8 cellular contexts compared by ENCODE assay signal in genomic region chr6:44064089-44064947, GRCh38.
DNase-seq lines count a peak whose midpoint lies in the region; ATAC-seq lines count a peak whose summit lies in the region.

No MANE protein-coding gene starts in this region.

- ATAC-seq in HG03139 (IDR thresholded peaks at IDR 0.05; ENCODE audit: unreplicated experiment): no peak

- intact Hi-C loops in dendritic cell treated with granulocyte-macrophage colony-stimulating factor and Interleukin-4, amounts not matched to agents 40 ng/mL and 50 ng/mL, for 4 days (cut with micrococcal nuclease): no loop called here

- H3K27ac Mint-ChIP-seq in dendritic cell treated with granulocyte-macrophage colony-stimulating factor and Interleukin-4, amounts not matched to agents 40 ng/mL and 50 ng/mL, for 4 days: peak overlapping the region; percentile 100

- H3K4me3 Mint-ChIP-seq in dendritic cell treated with granulocyte-macrophage colony-stimulating factor and Interleukin-4, amounts not matched to agents 40 ng/mL and 50 ng/mL, for 4 days: no peak overlapping the region

- H3K9me3 Mint-ChIP-seq in dendritic cell treated with granulocyte-macrophage colony-stimulating factor and Interleukin-4, amounts not matched to agents 40 ng/mL and 50 ng/mL, for 4 days: no peaks in the 10 kb centered on the region

- DNase-seq in AG08396 (ENCODE audit: low spot score): peak; percentile 83
- DNase-seq in HT-29 (ENCODE audit: low spot score): peak; percentile 51
- peak; percentile 69 for DNase-seq in mucosa of gallbladder (ENCODE audit: low spot score)
- no peak for DNase-seq in NCI-H82 (lab: John Stamatoyannopoulos, UW)
- DNase-seq in DMS 273 (lab: John Stamatoyannopoulos, UW; ENCODE audit: unreplicated experiment): no peak
- DNase-seq in OCI-M1 (lab: John Stamatoyannopoulos, UW): no peak

- H3K27me3 Mint-ChIP-seq in dendritic cell treated with granulocyte-macrophage colony-stimulating factor and Interleukin-4, amounts not matched to agents 40 ng/mL and 50 ng/mL, for 4 days: peaks cover 11% of the 10 kb centered on the region

- H3K36me3 Mint-ChIP-seq in dendritic cell treated with granulocyte-macrophage colony-stimulating factor and Interleukin-4, amounts not matched to agents 40 ng/mL and 50 ng/mL, for 4 days (ENCODE audit: low read depth): no peaks in the 10 kb centered on the region

- peaks cover 91% of the 10 kb centered on the region for H3K4me1 Mint-ChIP-seq in dendritic cell treated with granulocyte-macrophage colony-stimulating factor and Interleukin-4, amounts not matched to agents 40 ng/mL and 50 ng/mL, for 4 days (ENCODE audit: low read depth)

Comparison
In these comparisons a context has a peak if more than half of its experiments do, and no peak if none do; other contexts are left out.
1. DNase-seq: peak in AG08396 (single experiment), HT-29 (single experiment) and mucosa of gallbladder (single experiment); none in NCI-H82 (single experiment), DMS 273 (single experiment) and OCI-M1 (single experiment).